ENCODE assay signal across 8 cellular contexts in the genomic region with DNA sequence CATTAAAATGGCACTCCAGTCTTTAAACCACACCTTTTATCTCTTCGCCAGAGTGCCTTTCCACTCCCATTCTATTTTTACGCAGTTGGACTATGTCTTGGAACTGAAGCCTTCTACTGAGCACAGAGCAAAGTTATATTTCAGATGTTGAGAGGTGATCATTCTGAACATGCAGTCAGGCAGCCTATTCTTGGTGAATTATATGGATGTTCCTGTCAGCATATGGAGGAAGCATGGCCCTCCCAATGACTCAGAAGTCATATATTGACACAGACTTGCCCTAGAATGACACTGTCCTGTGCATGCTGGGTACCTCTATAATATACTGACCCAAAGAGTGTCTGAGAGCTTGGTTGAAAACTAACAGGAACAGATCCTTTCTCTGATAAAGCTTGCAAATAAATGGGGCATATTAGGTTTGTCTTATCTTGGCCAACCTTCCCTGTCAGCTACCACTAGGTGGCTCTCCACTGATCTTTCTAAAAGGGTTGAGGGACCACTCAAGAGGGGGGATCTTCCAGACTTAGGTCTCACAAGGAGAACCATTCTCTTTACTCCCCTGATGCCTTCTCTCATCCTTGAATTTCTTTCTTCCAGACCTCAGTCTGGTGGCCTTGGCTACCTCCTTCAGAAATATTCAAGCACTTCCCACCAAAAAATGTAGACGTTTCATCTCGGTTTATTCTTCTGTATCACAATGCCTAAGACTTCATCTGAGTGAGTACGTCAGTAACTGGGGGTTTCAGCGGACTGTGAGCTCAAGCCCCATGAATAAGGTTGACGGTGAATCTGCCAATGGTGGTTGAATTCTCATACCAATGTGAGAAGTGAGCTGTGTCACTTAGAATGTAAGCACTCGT. TPM values are rescaled to one million over a fixed set of nuclear protein-coding genes. Genes with fewer than 3 reads are reported as not detected.
DNase-seq lines count a peak whose midpoint lies in the region; ATAC-seq and TF ChIP-seq lines count a peak whose summit lies in the region.

No MANE protein-coding gene starts in this region.

- no peaks in the 10 kb centered on the region for H3K4me1 ChIP-seq in naive thymus-derived CD4-positive, alpha-beta T cell (ENCODE audit: control insufficient read depth in 2 of 2, insufficient read depth in 2 of 2, low read length in 2 of 2)

- no peaks in the 10 kb centered on the region for H3K9me3 Mint-ChIP-seq in endothelial cell (ENCODE audit: unreplicated experiment)
- H3K9me3 Mint-ChIP-seq in naive thymus-derived CD4-positive, alpha-beta T cell: no peaks in the 10 kb centered on the region

- H3K4me3 ChIP-seq in naive thymus-derived CD4-positive, alpha-beta T cell (ENCODE audit: low read length): no peak overlapping the region

- TF ChIP-seq CTCF in endothelial cell (IDR thresholded peaks at IDR 0.05; ENCODE audit: unreplicated experiment): peak; percentile 62

- H3K4me3 Mint-ChIP-seq in endothelial cell (ENCODE audit: unreplicated experiment): no peak overlapping the region
- no peak overlapping the region for H3K4me3 Mint-ChIP-seq in naive thymus-derived CD4-positive, alpha-beta T cell

- no peak overlapping the region for H3K27ac ChIP-seq in naive thymus-derived CD4-positive, alpha-beta T cell (ENCODE audit: low read depth, low read length)

- H3K27ac Mint-ChIP-seq in endothelial cell (ENCODE audit: unreplicated experiment): no peak overlapping the region
- no peak overlapping the region for H3K27ac Mint-ChIP-seq in naive thymus-derived CD4-positive, alpha-beta T cell

- CTCF ChIA-PET in naive thymus-derived CD4-positive, alpha-beta T cell (lab: Charles Lee): interaction anchor here (0.6 to 1.7 kb wide), 5 partner anchors 11 to 230 kb away, joined by 3 to 8 read pairs (median 5); partner anchors contain the start of gene RWDD3

- H3K36me3 Mint-ChIP-seq in endothelial cell (ENCODE audit: low read depth, unreplicated experiment): no peaks in the 10 kb centered on the region
- no peaks in the 10 kb centered on the region for H3K36me3 Mint-ChIP-seq in naive thymus-derived CD4-positive, alpha-beta T cell

- no peaks in the 10 kb centered on the region for H3K27me3 ChIP-seq in naive thymus-derived CD4-positive, alpha-beta T cell (ENCODE audit: control insufficient read depth in 2 of 2, insufficient read depth in 2 of 2, low read length in 2 of 2)

- peaks cover 8% of the 10 kb centered on the region for H3K4me1 Mint-ChIP-seq in endothelial cell (ENCODE audit: unreplicated experiment)
- peaks cover 0 to 4% (median 0%) of the 10 kb centered on the region in 7 donors for H3K4me1 Mint-ChIP-seq in naive thymus-derived CD4-positive, alpha-beta T cell

- ATAC-seq in GM18868 (IDR thresholded peaks at IDR 0.05; ENCODE audit: unreplicated experiment): peak; percentile 79
- peak; percentile 74 for ATAC-seq in HG03280 (IDR thresholded peaks at IDR 0.05; ENCODE audit: unreplicated experiment)
- peak; percentile 72 for ATAC-seq in naive thymus-derived CD4-positive, alpha-beta T cell

- no peaks in the 10 kb centered on the region for H3K9me3 ChIP-seq in naive thymus-derived CD4-positive, alpha-beta T cell (ENCODE audit: control insufficient read depth in 2 of 3, low read length in 3 of 3)

- H3K36me3 ChIP-seq in naive thymus-derived CD4-positive, alpha-beta T cell (ENCODE audit: control insufficient read depth in 2 of 3, insufficient read depth in 3 of 3, low read length in 3 of 3): no peaks in the 10 kb centered on the region

- H3K27me3 Mint-ChIP-seq in endothelial cell (ENCODE audit: unreplicated experiment): no peaks in the 10 kb centered on the region
- H3K27me3 Mint-ChIP-seq in naive thymus-derived CD4-positive, alpha-beta T cell: peaks cover 0 to 29% (median 18%) of the 10 kb centered on the region in 5 donors

- intact Hi-C loops in naive thymus-derived CD4-positive, alpha-beta T cell (cut with micrococcal nuclease): loop anchor here (1.0 kb wide), 2 partner anchors 11 to 150 kb away; partner anchors contain the start of gene RWDD3 (in 2 of the 2)

- peak; percentile 52 for DNase-seq in DMS153 treated with DMSO at 0.1 percent for 48 hours (lab: John Stamatoyannopoulos, UW; ENCODE audit: unreplicated experiment)
- DNase-seq in DMS153 (lab: John Stamatoyannopoulos, UW): no peak
- DNase-seq in RKO (ENCODE audit: low spot score): peak; percentile 31
- DNase-seq in endothelial cell (ENCODE audit: low spot score): peak; percentile 27
- DNase-seq in naive thymus-derived CD4-positive, alpha-beta T cell: peak in 7 of 9 donors; percentile 7 to 26 (median 20)
- no peak for DNase-seq in KG1 (lab: John Stamatoyannopoulos, UW)

- POLR2A ChIA-PET in naive thymus-derived CD4-positive, alpha-beta T cell (lab: Charles Lee): interaction anchor here (0.6 to 1.6 kb wide), 3 partner anchors 9 to 149 kb away, joined by 3 to 5 read pairs (median 5); partner anchors contain the start of genes ALG14 and RWDD3

RNA-seq across cellular contexts. Expression of gene ALG14, which starts 11.8 kb away (rescaled TPM):
- total RNA-seq in endothelial cell (ENCODE audit: unreplicated experiment): 2.2 TPM
- total RNA-seq in naive thymus-derived CD4-positive, alpha-beta T cell: 1 to 10 TPM; 1.1 to 2.2 (median 1.5) TPM
- polyA plus RNA-seq in naive thymus-derived CD4-positive, alpha-beta T cell: 1 to 10 TPM; 1.7 to 3.2 TPM

RNA-seq across cellular contexts. Expression of gene TLCD4, which starts 32.6 kb away (rescaled TPM):
- total RNA-seq in endothelial cell (ENCODE audit: unreplicated experiment): 0.41 TPM
- not detected for total RNA-seq in naive thymus-derived CD4-positive, alpha-beta T cell
- not detected for polyA plus RNA-seq in naive thymus-derived CD4-positive, alpha-beta T cell

Comparison
In these comparisons a context has a peak if more than half of its experiments do, and no peak if none do; other contexts are left out.
1. DNase-seq: peak in DMS153 treated with DMSO at 0.1 percent for 48 hours (single experiment), RKO (single experiment), endothelial cell (single experiment) and naive thymus-derived CD4-positive, alpha-beta T cell (7 of 9); none in DMS153 (single experiment) and KG1 (single experiment).
2. Peak in every context shown above with its lines, with median percentiles within 50 percentile points of each other: ATAC-seq.